ENCODE assay signal across 8 cellular contexts in genomic region chr13:24670927-24671326, GRCh38. TPM values are rescaled to one million over a fixed set of nuclear protein-coding genes. Genes with fewer than 3 reads are reported as not detected.
DNase-seq lines count a peak whose midpoint lies in the region; ATAC-seq and TF ChIP-seq lines count a peak whose summit lies in the region.

No MANE protein-coding gene starts in this region.

- H3K4me3 ChIP-seq in cardiac muscle cell (no peak overlapping the region), OCI-LY7 (ENCODE audit: low read depth, low read length, poor library complexity, severe bottlenecking) (peak overlapping the region; percentile 45), uterus (no peak overlapping the region), gastrocnemius medialis (no peak overlapping the region)

- intact Hi-C loops in left cardiac atrium (cut with DNase I) = no loop called here
- intact Hi-C loops in OCI-LY7 (cut with micrococcal nuclease; ENCODE audit: unreplicated experiment) = loop anchor here (1.0 to 5.0 kb wide), 2 partner anchors 91 to 159 kb away; partner anchors contain the start of gene PARP4
- intact Hi-C loops in uterus (cut with DNase I; ENCODE audit: low total_unique reads) = no loop called here
- intact Hi-C loops in gastrocnemius medialis (cut with DNase I; ENCODE audit: low total_unique reads) = no loop called here

- no TSS peak for BruUV-seq in OCI-LY7 (replicated peaks; lab: Mats Ljungman, UMichigan)

- H3K27me3 ChIP-seq in cardiac muscle cell (no peaks in the 10 kb centered on the region), foreskin keratinocyte (no peaks in the 10 kb centered on the region), uterus (no peaks in the 10 kb centered on the region), gastrocnemius medialis (no peaks in the 10 kb centered on the region)

- no peaks in the 10 kb centered on the region for H3K9me3 ChIP-seq in cardiac muscle cell (ENCODE audit: low read depth)
- H3K9me3 ChIP-seq in OCI-LY7 (ENCODE audit: low read length) = no peaks in the 10 kb centered on the region
- H3K9me3 ChIP-seq in uterus = no peaks in the 10 kb centered on the region
- H3K9me3 ChIP-seq in gastrocnemius medialis = no peaks in the 10 kb centered on the region

- in situ Hi-C loops in gastrocnemius medialis (cut with MboI; ENCODE audit: low sequenced_read_pairs in 4 of 4) = no loop called here

- POLR2A ChIA-PET in OCI-LY7 (lab: Charles Lee) = no interaction called here

- H3K4me1 ChIP-seq in cardiac muscle cell (ENCODE audit: low read depth) (no peaks in the 10 kb centered on the region), OCI-LY7 (ENCODE audit: insufficient read depth, low read length, poor library complexity, severe bottlenecking) (peaks cover 22% of the 10 kb centered on the region), foreskin keratinocyte (peaks cover 33% of the 10 kb centered on the region), uterus (no peaks in the 10 kb centered on the region), gastrocnemius medialis (no peaks in the 10 kb centered on the region)

- no peak overlapping the region for H3K27ac ChIP-seq in cardiac muscle cell
- no peak overlapping the region for H3K27ac ChIP-seq in OCI-LY7 (ENCODE audit: low read depth, low read length, poor library complexity, severe bottlenecking)
- H3K27ac ChIP-seq in foreskin keratinocyte = peak overlapping the region; percentile 95
- H3K27ac ChIP-seq in uterus = peak overlapping the region; percentile 77 to 81
- H3K27ac ChIP-seq in gastrocnemius medialis = no peak overlapping the region

- peak overlapping the region; percentile 100 for H2AFZ ChIP-seq in OCI-LY7 (ENCODE audit: low read length)

- H3K4me2 ChIP-seq in OCI-LY7 (ENCODE audit: low read length) = peak overlapping the region; percentile 66

- no peaks in the 10 kb centered on the region for H3K36me3 ChIP-seq in cardiac muscle cell
- H3K36me3 ChIP-seq in OCI-LY7 (ENCODE audit: insufficient read depth, low read length) = no peaks in the 10 kb centered on the region
- no peaks in the 10 kb centered on the region for H3K36me3 ChIP-seq in uterus
- H3K36me3 ChIP-seq in gastrocnemius medialis = no peaks in the 10 kb centered on the region

- CTCF ChIA-PET in OCI-LY7 (lab: Charles Lee; ENCODE audit: unreplicated experiment) = no interaction called here

- H3K79me2 ChIP-seq in OCI-LY7 (ENCODE audit: insufficient read depth, low read depth, low read length) = no peaks in the 10 kb centered on the region

- TF ChIP-seq POLR2A in uterus (IDR thresholded peaks at IDR 0.05) (no peak), gastrocnemius medialis (IDR thresholded peaks at IDR 0.05) (no peak)

- TF ChIP-seq CTCF in cardiac muscle cell (IDR thresholded peaks at IDR 0.05; ENCODE audit: low read depth, low read length) = no peak
- TF ChIP-seq CTCF in OCI-LY7 (conservative IDR thresholded peaks at IDR 0.05; ENCODE audit: low read length) = no peak
- no peak for TF ChIP-seq CTCF in foreskin keratinocyte (conservative IDR thresholded peaks at IDR 0.05)
- no peak for TF ChIP-seq CTCF in uterus (IDR thresholded peaks at IDR 0.05)
- TF ChIP-seq CTCF in gastrocnemius medialis (IDR thresholded peaks at IDR 0.05 in 4 of 5, conservative IDR thresholded peaks at IDR 0.05 in 1 of 5) = no peak

- DNase-seq in cardiac muscle cell (ENCODE audit: low read depth in 1 of 2, low spot score in 1 of 2) (peak; percentile 23 to 28), left cardiac atrium (no peak), OCI-LY7 (ENCODE audit: low spot score) (peak; percentile 73), foreskin keratinocyte (no peak), uterus (no peak), gastrocnemius medialis (no peak)

- H4K20me1 ChIP-seq in OCI-LY7 (ENCODE audit: insufficient read depth, low read length) = no peaks in the 10 kb centered on the region

- H3K9me2 ChIP-seq in OCI-LY7 (ENCODE audit: insufficient read depth, low read length) = no peaks in the 10 kb centered on the region

- no peak for ATAC-seq in left cardiac atrium
- ATAC-seq in foreskin keratinocyte = peak; percentile 54
- no peak for ATAC-seq in HG03457 (IDR thresholded peaks at IDR 0.05; ENCODE audit: unreplicated experiment)
- ATAC-seq in gastrocnemius medialis = no peak
- ATAC-seq in HG02840 (IDR thresholded peaks at IDR 0.05; ENCODE audit: low FRiP score, unreplicated experiment) = no peak

RNA-seq across cellular contexts. Expression of gene ATP12A, which starts 9.3 kb away (rescaled TPM):
- total RNA-seq in cardiac muscle cell = not detected in 2 replicates
- not detected in 2 replicates for polyA plus RNA-seq in cardiac muscle cell
- total RNA-seq in left cardiac atrium = not detected
- not detected in 2 replicates for total RNA-seq in OCI-LY7 (2014; rRNA removed; shearing (Covaris generic))
- total RNA-seq in OCI-LY7 (2022) = not detected in 2 replicates
- total RNA-seq in foreskin keratinocyte = 1.2 and 4.2 TPM in 2 replicates
- 0.68 and 1.9 TPM in 2 replicates for polyA plus RNA-seq in foreskin keratinocyte
- total RNA-seq in uterus = not detected
- total RNA-seq in gastrocnemius medialis = not detected

Comparison
In these comparisons a context has a peak if more than half of its experiments do, and no peak if none do; other contexts are left out.
1. DNase-seq: peak in cardiac muscle cell (2 of 2) and OCI-LY7 (single experiment); none in left cardiac atrium (single experiment), foreskin keratinocyte (0 of 2), uterus (0 of 2) and gastrocnemius medialis (0 of 2).
2. H3K27ac ChIP-seq: peak in foreskin keratinocyte (single experiment) and uterus (2 of 2); none in cardiac muscle cell (single experiment), OCI-LY7 (single experiment) and gastrocnemius medialis (0 of 4).